ENCODE assay signal across 1 cellular context in the genomic region with DNA sequence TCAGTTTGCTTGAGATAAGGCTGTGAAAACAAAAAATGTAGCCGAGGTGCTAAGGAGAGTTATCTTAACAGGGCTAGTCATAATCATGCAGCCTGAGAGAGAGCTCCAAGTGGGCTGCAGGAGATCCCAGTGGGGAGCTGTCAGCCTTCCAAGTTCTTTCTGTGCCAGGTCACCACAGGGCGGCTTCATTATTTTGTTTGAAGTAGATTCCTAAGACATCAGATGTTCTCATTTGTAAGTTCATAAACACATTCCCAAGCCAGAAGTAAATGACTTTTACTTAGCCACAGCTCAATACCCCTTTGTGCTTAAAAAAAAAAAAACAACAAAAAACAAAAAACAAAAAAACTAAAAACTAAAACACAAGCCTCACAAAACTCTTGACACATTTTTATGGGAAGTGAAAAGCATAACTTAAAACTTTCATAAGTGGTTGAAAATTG.
TF ChIP-seq lines count a peak whose summit lies in the region.

No MANE protein-coding gene starts in this region.

TF ChIP-seq in HepG2, 621 proteins besides CTCF, POLR2A, EP300 and RAD21:
- TF ChIP-seq ATF1 (CRISPR knock-in tag; IDR thresholded peaks at IDR 0.05) (no peak), GABPB1 (CRISPR knock-in tag; IDR thresholded peaks at IDR 0.05) (no peak), ZNF335 (CRISPR knock-in tag; IDR thresholded peaks at IDR 0.05) (no peak), NFE2L2 (IDR thresholded peaks at IDR 0.05; ENCODE audit: low read length) (no peak), ZNF761 (CRISPR knock-in tag; conservative IDR thresholded peaks at IDR 0.05) (no peak)
- TF ChIP-seq, protein P1, sequence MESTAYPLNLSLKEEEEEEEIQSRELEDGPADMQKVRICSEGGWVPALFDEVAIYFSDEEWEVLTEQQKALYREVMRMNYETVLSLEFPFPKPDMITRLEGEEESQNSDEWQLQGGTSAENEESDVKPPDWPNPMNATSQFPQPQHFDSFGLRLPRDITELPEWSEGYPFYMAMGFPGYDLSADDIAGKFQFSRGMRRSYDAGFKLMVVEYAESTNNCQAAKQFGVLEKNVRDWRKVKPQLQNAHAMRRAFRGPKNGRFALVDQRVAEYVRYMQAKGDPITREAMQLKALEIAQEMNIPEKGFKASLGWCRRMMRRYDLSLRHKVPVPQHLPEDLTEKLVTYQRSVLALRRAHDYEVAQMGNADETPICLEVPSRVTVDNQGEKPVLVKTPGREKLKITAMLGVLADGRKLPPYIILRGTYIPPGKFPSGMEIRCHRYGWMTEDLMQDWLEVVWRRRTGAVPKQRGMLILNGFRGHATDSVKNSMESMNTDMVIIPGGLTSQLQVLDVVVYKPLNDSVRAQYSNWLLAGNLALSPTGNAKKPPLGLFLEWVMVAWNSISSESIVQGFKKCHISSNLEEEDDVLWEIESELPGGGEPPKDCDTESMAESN (CRISPR knock-in tag; conservative IDR thresholded peaks at IDR 0.05): no peak
- TF ChIP-seq, protein P2, sequence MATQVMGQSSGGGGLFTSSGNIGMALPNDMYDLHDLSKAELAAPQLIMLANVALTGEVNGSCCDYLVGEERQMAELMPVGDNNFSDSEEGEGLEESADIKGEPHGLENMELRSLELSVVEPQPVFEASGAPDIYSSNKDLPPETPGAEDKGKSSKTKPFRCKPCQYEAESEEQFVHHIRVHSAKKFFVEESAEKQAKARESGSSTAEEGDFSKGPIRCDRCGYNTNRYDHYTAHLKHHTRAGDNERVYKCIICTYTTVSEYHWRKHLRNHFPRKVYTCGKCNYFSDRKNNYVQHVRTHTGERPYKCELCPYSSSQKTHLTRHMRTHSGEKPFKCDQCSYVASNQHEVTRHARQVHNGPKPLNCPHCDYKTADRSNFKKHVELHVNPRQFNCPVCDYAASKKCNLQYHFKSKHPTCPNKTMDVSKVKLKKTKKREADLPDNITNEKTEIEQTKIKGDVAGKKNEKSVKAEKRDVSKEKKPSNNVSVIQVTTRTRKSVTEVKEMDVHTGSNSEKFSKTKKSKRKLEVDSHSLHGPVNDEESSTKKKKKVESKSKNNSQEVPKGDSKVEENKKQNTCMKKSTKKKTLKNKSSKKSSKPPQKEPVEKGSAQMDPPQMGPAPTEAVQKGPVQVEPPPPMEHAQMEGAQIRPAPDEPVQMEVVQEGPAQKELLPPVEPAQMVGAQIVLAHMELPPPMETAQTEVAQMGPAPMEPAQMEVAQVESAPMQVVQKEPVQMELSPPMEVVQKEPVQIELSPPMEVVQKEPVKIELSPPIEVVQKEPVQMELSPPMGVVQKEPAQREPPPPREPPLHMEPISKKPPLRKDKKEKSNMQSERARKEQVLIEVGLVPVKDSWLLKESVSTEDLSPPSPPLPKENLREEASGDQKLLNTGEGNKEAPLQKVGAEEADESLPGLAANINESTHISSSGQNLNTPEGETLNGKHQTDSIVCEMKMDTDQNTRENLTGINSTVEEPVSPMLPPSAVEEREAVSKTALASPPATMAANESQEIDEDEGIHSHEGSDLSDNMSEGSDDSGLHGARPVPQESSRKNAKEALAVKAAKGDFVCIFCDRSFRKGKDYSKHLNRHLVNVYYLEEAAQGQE (IDR thresholded peaks at IDR 0.05; ENCODE audit: borderline replicate concordance in 1 of 2, low read depth in 1 of 2, low read length in 2 of 2): no peak
